ENCODE assay signal across 26 cellular contexts in genomic region chr2:163319006-163319405, GRCh38.
DNase-seq lines count a peak whose midpoint lies in the region; ATAC-seq, FAIRE-seq and TF ChIP-seq lines count a peak whose summit lies in the region.
"Had no signal": no experiment of that assay in that cellular context is flagged by ENCODE, and none has a peak within 500 bp of the region (broad histone marks: within the 10 kb centered on the region; RNA-seq: fewer than 3 reads in every experiment).

No MANE protein-coding gene starts in this region.

- in situ Hi-C loops in HepG2 (cut with HindIII; ENCODE audit: extremely low pct_ligation_motif_present, low pct_unique_long_range_greater_than_20kb), result no loop called here

- no peak overlapping the region for H3K4me3 ChIP-seq in HepG2 (replicated peaks in 1 of 3; ENCODE audit: insufficient read depth in 1 of 3, low read depth in 2 of 3, low read length in 3 of 3)
- no peak overlapping the region for H3K4me3 ChIP-seq in right lobe of liver
- H3K4me3 ChIP-seq in RWPE2 (ENCODE audit: severe bottlenecking), result no peak overlapping the region
- H3K4me3 ChIP-seq in BE2C (ENCODE audit: low read depth, low read length), result no peak overlapping the region
- no peak overlapping the region for H3K4me3 ChIP-seq in CD4-positive, alpha-beta memory T cell (ENCODE audit: low read length in 2 of 2)
- H3K4me3 ChIP-seq: gastrocnemius medialis, Peyer's patch, upper lobe of right lung had no signal

- H3K27me3 ChIP-seq in HepG2 (ENCODE audit: control insufficient read depth in 1 of 2, insufficient read depth in 2 of 2, low read length in 2 of 2), result no peaks in the 10 kb centered on the region
- no peaks in the 10 kb centered on the region for H3K27me3 ChIP-seq in right lobe of liver
- H3K27me3 ChIP-seq in RWPE2 (ENCODE audit: insufficient read depth, poor library complexity, severe bottlenecking), result no peaks in the 10 kb centered on the region
- no peaks in the 10 kb centered on the region for H3K27me3 ChIP-seq in BE2C
- no peaks in the 10 kb centered on the region for H3K27me3 ChIP-seq in CD4-positive, alpha-beta memory T cell (ENCODE audit: insufficient read depth, low read length)
- H3K27me3 ChIP-seq: gastrocnemius medialis, neutrophil, Peyer's patch, upper lobe of right lung had no signal

- TF ChIP-seq CTCF in HepG2 (CRISPR knock-in tag; IDR thresholded peaks at IDR 0.05) (no peak), right lobe of liver (IDR thresholded peaks at IDR 0.05) (no peak), RWPE2 (IDR thresholded peaks at IDR 0.05; ENCODE audit: poor library complexity, severe bottlenecking) (no peak), BE2C (IDR thresholded peaks at IDR 0.05; ENCODE audit: low read depth, low read length) (no peak)

- H3K27ac Mint-ChIP-seq in CD4-positive, alpha-beta memory T cell, result no peak overlapping the region
- no peak overlapping the region for H3K27ac Mint-ChIP-seq in activated naive CD4-positive, alpha-beta T cell treated with anti-CD3 and anti-CD28 coated beads, Interleukin-2, amount 50 U/mL, for 72 hours
- H3K27ac Mint-ChIP-seq: activated CD4-positive, alpha-beta memory T cell treated with anti-CD3 and anti-CD28 coated beads for 36 hours; activated naive CD8-positive, alpha-beta T cell treated with anti-CD3 and anti-CD28 coated beads, Interleukin-2, amount 10 ng/mL, durations not matched to agents 7 days and 5 days; activated T-cell treated with anti-CD3 and anti-CD28 coated beads, Interleukin-2, amount 50 U/mL, for 72 hours; CD4-positive, alpha-beta T cell; HFFc6; stimulated activated naive CD8-positive, alpha-beta T cell treated with anti-CD3 and anti-CD28 coated beads, Interleukin-15, Interleukin-2, amounts not matched to agents 100 ng/mL and 50 ng/mL, for 24 hours had no signal

- no peaks in the 10 kb centered on the region for H3K79me2 ChIP-seq in HepG2 (ENCODE audit: insufficient read depth, low read length)

- peaks cover 0 to 9% (median 4%) of the 10 kb centered on the region in 8 donors for H3K9me3 Mint-ChIP-seq in CD4-positive, alpha-beta memory T cell
- peaks cover 4% of the 10 kb centered on the region in 2 donors for H3K9me3 Mint-ChIP-seq in activated naive CD4-positive, alpha-beta T cell treated with anti-CD3 and anti-CD28 coated beads, Interleukin-2, amount 50 U/mL, for 72 hours
- H3K9me3 Mint-ChIP-seq: activated naive CD8-positive, alpha-beta T cell treated with anti-CD3 and anti-CD28 coated beads, Interleukin-2, amount 10 ng/mL, durations not matched to agents 7 days and 5 days; CD4-positive, alpha-beta T cell; HFFc6 had no signal

- H3K27ac ChIP-seq in HepG2 (ENCODE audit: extremely low read length, insufficient read depth, low read length) (no peak overlapping the region), right lobe of liver (no peak overlapping the region), RWPE2 (ENCODE audit: poor library complexity, severe bottlenecking) (no peak overlapping the region)
- no peak overlapping the region for H3K27ac ChIP-seq in CD4-positive, alpha-beta memory T cell (ENCODE audit: low read depth, low read length)
- H3K27ac ChIP-seq: gastrocnemius medialis, neutrophil, Peyer's patch, upper lobe of right lung, VCaP had no signal

- no peak overlapping the region for H3K9ac ChIP-seq in HepG2 (ENCODE audit: insufficient read depth, low read depth, low read length)

- H3K4me1 ChIP-seq in HepG2 (ENCODE audit: insufficient read depth, low read length) (no peaks in the 10 kb centered on the region), right lobe of liver (no peaks in the 10 kb centered on the region), RWPE2 (ENCODE audit: insufficient read depth, poor library complexity, severe bottlenecking) (no peaks in the 10 kb centered on the region), BE2C (no peaks in the 10 kb centered on the region)
- no peaks in the 10 kb centered on the region for H3K4me1 ChIP-seq in CD4-positive, alpha-beta memory T cell (ENCODE audit: insufficient read depth, low read length)
- H3K4me1 ChIP-seq: gastrocnemius medialis, Peyer's patch, upper lobe of right lung had no signal

- no peak for TF ChIP-seq POLR2A in HepG2 (IDR thresholded peaks at IDR 0.05; ENCODE audit: insufficient read depth in 1 of 2, low read depth in 2 of 2, low read length in 2 of 2)
- TF ChIP-seq POLR2A in right lobe of liver (IDR thresholded peaks at IDR 0.05), result no peak

- no peaks in the 10 kb centered on the region for H3K36me3 Mint-ChIP-seq in CD4-positive, alpha-beta memory T cell
- no peaks in the 10 kb centered on the region for H3K36me3 Mint-ChIP-seq in activated naive CD4-positive, alpha-beta T cell treated with anti-CD3 and anti-CD28 coated beads, Interleukin-2, amount 50 U/mL, for 72 hours
- H3K36me3 Mint-ChIP-seq: activated CD4-positive, alpha-beta memory T cell treated with anti-CD3 and anti-CD28 coated beads for 36 hours; activated naive CD8-positive, alpha-beta T cell treated with anti-CD3 and anti-CD28 coated beads, Interleukin-2, amount 10 ng/mL, durations not matched to agents 7 days and 5 days had no signal

- no peak for ATAC-seq in HepG2
- ATAC-seq in right lobe of liver, result no peak
- peak; percentile 49; the same call in 2 of the 3 replicates for ATAC-seq in RWPE2 (ENCODE audit: low read depth)
- no peak for ATAC-seq in activated naive CD4-positive, alpha-beta T cell treated with anti-CD3 and anti-CD28 coated beads, Interleukin-2, amount 50 U/mL, for 72 hours
- ATAC-seq: activated T-cell treated with anti-CD3 and anti-CD28 coated beads, Interleukin-2, amount 50 U/mL, for 72 hours; gastrocnemius medialis; left colon; upper lobe of right lung had no signal

- H3K9me3 ChIP-seq in HepG2 (ENCODE audit: low read length), result no peaks in the 10 kb centered on the region
- no peaks in the 10 kb centered on the region for H3K9me3 ChIP-seq in right lobe of liver
- H3K9me3 ChIP-seq in RWPE2 (ENCODE audit: severe bottlenecking), result no peaks in the 10 kb centered on the region
- no peaks in the 10 kb centered on the region for H3K9me3 ChIP-seq in BE2C
- no peaks in the 10 kb centered on the region for H3K9me3 ChIP-seq in CD4-positive, alpha-beta memory T cell (ENCODE audit: control insufficient read depth in 1 of 2, low read length in 2 of 2)
- H3K9me3 ChIP-seq: gastrocnemius medialis, neutrophil, Peyer's patch, upper lobe of right lung had no signal

- CTCF ChIA-PET in HepG2 (lab: Yijun Ruan, JAX; ENCODE audit: low intra/inter-chr PET ratio, low total read pairs), result no interaction called here
- CTCF ChIA-PET in CD4-positive, alpha-beta memory T cell (lab: Charles Lee; ENCODE audit: partially characterized antibody), result no interaction called here

- no peak for TF ChIP-seq RAD21 in HepG2 (CRISPR knock-in tag; IDR thresholded peaks at IDR 0.05)

- H3K36me3 ChIP-seq in HepG2 (replicated peaks in 1 of 2; ENCODE audit: control insufficient read depth in 1 of 2, insufficient read depth in 2 of 2, low read length in 2 of 2) (no peaks in the 10 kb centered on the region), right lobe of liver (no peaks in the 10 kb centered on the region), RWPE2 (ENCODE audit: low read depth) (no peaks in the 10 kb centered on the region), BE2C (no peaks in the 10 kb centered on the region)
- no peaks in the 10 kb centered on the region for H3K36me3 ChIP-seq in CD4-positive, alpha-beta memory T cell (ENCODE audit: insufficient read depth, low read length)
- H3K36me3 ChIP-seq: gastrocnemius medialis, neutrophil, Peyer's patch, upper lobe of right lung had no signal

- H3K4me2 ChIP-seq in HepG2 (ENCODE audit: low read depth, low read length), result no peak overlapping the region

- no TSS peak for BruUV-seq in HepG2 (replicated peaks; lab: Mats Ljungman, UMichigan)

- POLR2A ChIA-PET in HepG2 (lab: Yijun Ruan, JAX), result no interaction called here
- POLR2A ChIA-PET in CD4-positive, alpha-beta memory T cell (lab: Charles Lee; ENCODE audit: partially characterized antibody), result no interaction called here

- H4K20me1 ChIP-seq in HepG2 (ENCODE audit: insufficient read depth, low read length), result no peaks in the 10 kb centered on the region

- no peaks in the 10 kb centered on the region for H3K27me3 Mint-ChIP-seq in CD4-positive, alpha-beta memory T cell
- H3K27me3 Mint-ChIP-seq: activated CD4-positive, alpha-beta memory T cell treated with anti-CD3 and anti-CD28 coated beads for 36 hours; activated naive CD8-positive, alpha-beta T cell treated with anti-CD3 and anti-CD28 coated beads, Interleukin-2, amount 10 ng/mL, durations not matched to agents 7 days and 5 days; CD4-positive, alpha-beta T cell; stimulated activated naive CD8-positive, alpha-beta T cell treated with anti-CD3 and anti-CD28 coated beads, Interleukin-15, Interleukin-2, amounts not matched to agents 100 ng/mL and 50 ng/mL, for 24 hours had no signal

- no peak for DNase-seq in HepG2 (ENCODE audit: low spot score)
- no peak for DNase-seq in right lobe of liver
- no peak for DNase-seq in RWPE2 (ENCODE audit: low spot score)
- DNase-seq in fibroblast of gingiva (ENCODE audit: low read depth), result peak; percentile 85
- no peak for DNase-seq in BE2C
- no peak for DNase-seq in SHP77 (lab: John Stamatoyannopoulos, UW)
- no peak for DNase-seq in CD4-positive, alpha-beta memory T cell
- no peak for DNase-seq in activated naive CD4-positive, alpha-beta T cell treated with anti-CD3 and anti-CD28 coated beads, Interleukin-2, amount 50 U/mL, for 72 hours (ENCODE audit: low spot score in 2 of 2)
- DNase-seq: activated CD4-positive, alpha-beta memory T cell treated with anti-CD3 and anti-CD28 coated beads for 36 hours; activated naive CD8-positive, alpha-beta T cell treated with anti-CD3 and anti-CD28 coated beads, Interleukin-2, amount 10 ng/mL, durations not matched to agents 7 days and 5 days; activated T-cell treated with anti-CD3 and anti-CD28 coated beads, Interleukin-2, amount 50 U/mL, for 72 hours; CD4-positive, alpha-beta T cell; central memory CD4-positive, alpha-beta T cell; DND-41; effector CD4-positive, alpha-beta T cell; gastrocnemius medialis; HFFc6; left colon; NCI-H2081; NCI-H524 treated with DMSO at 0.1 percent for 48 hours; Peyer's patch; upper lobe of right lung had no signal

- TF ChIP-seq EP300 in HepG2 (IDR thresholded peaks at IDR 0.05; ENCODE audit: low read depth in 2 of 2, low read length in 2 of 2), result no peak
- no peak for TF ChIP-seq EP300 in HepG2 (CRISPR knock-in tag; IDR thresholded peaks at IDR 0.05; ENCODE audit: borderline replicate concordance)

- WGBS in HepG2 (ENCODE audit: low lambda C conversion rate), result 0% methylated on average over 2 of the region's 2 CpGs
- WGBS in right lobe of liver (ENCODE audit: insufficient coverage, low coverage, low lambda C conversion rate, missing lambda C conversion rate), result 24% methylated on average over 2 of the region's 2 CpGs

- FAIRE-seq in HepG2 (lab: Jason Lieb, UNC), result no peak
- FAIRE-seq: HTR-8/SVneo had no signal

- H3K4me3 Mint-ChIP-seq in CD4-positive, alpha-beta memory T cell, result no peak overlapping the region
- H3K4me3 Mint-ChIP-seq: activated CD4-positive, alpha-beta memory T cell treated with anti-CD3 and anti-CD28 coated beads for 36 hours; activated naive CD8-positive, alpha-beta T cell treated with anti-CD3 and anti-CD28 coated beads, Interleukin-2, amount 10 ng/mL, durations not matched to agents 7 days and 5 days; activated T-cell treated with anti-CD3 and anti-CD28 coated beads, Interleukin-2, amount 50 U/mL, for 72 hours; CD4-positive, alpha-beta T cell; HFFc6; stimulated activated naive CD8-positive, alpha-beta T cell treated with anti-CD3 and anti-CD28 coated beads, Interleukin-15, Interleukin-2, amounts not matched to agents 100 ng/mL and 50 ng/mL, for 24 hours had no signal

- intact Hi-C loops in HepG2 (cut with micrococcal nuclease; ENCODE audit: unreplicated experiment), result no loop called here
- intact Hi-C loops in right lobe of liver (cut with DNase I), result no loop called here
- intact Hi-C loops in CD4-positive, alpha-beta memory T cell (cut with micrococcal nuclease), result no loop called here

- no peaks in the 10 kb centered on the region for H3K4me1 Mint-ChIP-seq in CD4-positive, alpha-beta memory T cell
- H3K4me1 Mint-ChIP-seq: activated naive CD8-positive, alpha-beta T cell treated with anti-CD3 and anti-CD28 coated beads, Interleukin-2, amount 10 ng/mL, durations not matched to agents 7 days and 5 days had no signal

- no peak overlapping the region for H2AFZ ChIP-seq in HepG2 (ENCODE audit: low read length)
